Comparison of ENCODE assay signal across 10 cellular contexts in the genomic region with DNA sequence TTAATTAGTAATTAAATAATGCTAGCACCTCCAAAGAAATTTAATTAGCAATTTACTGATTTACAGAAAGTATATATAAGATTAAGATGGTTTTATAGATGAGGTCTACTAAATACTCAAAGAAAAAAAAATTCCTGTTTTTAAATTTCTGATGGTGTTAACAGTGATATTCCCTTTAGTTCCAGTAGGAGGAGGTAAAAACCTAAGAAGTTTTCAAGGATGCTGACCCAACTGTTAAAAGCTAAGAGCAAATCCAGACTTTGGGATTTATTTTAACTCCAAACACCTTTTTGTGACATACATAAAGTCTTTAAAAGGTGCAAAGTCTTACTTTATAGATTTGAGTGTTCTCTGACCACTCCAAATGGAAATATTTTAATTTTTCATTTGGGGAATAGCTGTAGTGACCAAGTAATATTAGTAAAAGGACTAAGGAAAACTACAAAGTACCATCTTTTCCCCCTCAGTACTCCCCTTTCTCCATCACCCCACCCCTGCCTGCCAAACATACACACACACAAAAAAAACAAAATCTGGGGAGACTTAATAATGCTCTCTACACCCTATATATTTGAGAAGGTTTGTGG. TPM values are rescaled to one million over a fixed set of nuclear protein-coding genes. Genes with fewer than 3 reads are reported as not detected.
DNase-seq lines count a peak whose midpoint lies in the region; ATAC-seq, FAIRE-seq and TF ChIP-seq lines count a peak whose summit lies in the region.
"Had no signal": no experiment of that assay in that cellular context is flagged by ENCODE, and none has a peak within 500 bp of the region (broad histone marks: within the 10 kb centered on the region; RNA-seq: fewer than 3 reads in every experiment).

No MANE protein-coding gene starts in this region.

- H3K36me3 Mint-ChIP-seq in activated naive CD4-positive, alpha-beta T cell treated with anti-CD3 and anti-CD28 coated beads, Interleukin-2, amount 10 ng/mL, durations not matched to agents 7 days and 5 days: no peaks in the 10 kb centered on the region

- H2AK5ac ChIP-seq in mesendoderm (ENCODE audit: low read length): no peak overlapping the region

- H3K27ac Mint-ChIP-seq in activated naive CD4-positive, alpha-beta T cell treated with anti-CD3 and anti-CD28 coated beads, Interleukin-2, amount 10 ng/mL, durations not matched to agents 7 days and 5 days: no peak overlapping the region

- no peak overlapping the region for H3K4me2 ChIP-seq in mesendoderm (ENCODE audit: low read length)

- no peak overlapping the region for H3K4me3 Mint-ChIP-seq in activated naive CD4-positive, alpha-beta T cell treated with anti-CD3 and anti-CD28 coated beads, Interleukin-2, amount 10 ng/mL, durations not matched to agents 7 days and 5 days

- H2BK5ac ChIP-seq in mesendoderm (ENCODE audit: low read length): no peak overlapping the region

- no peak for TF ChIP-seq POLR2A in NB4 (IDR thresholded peaks at IDR 0.05; ENCODE audit: extremely low read depth, insufficient read length)

- no peaks in the 10 kb centered on the region for H3K79me2 ChIP-seq in mesendoderm (ENCODE audit: control insufficient read depth, insufficient read depth, low read length)

- peaks cover 4% of the 10 kb centered on the region for H3K27me3 Mint-ChIP-seq in activated naive CD4-positive, alpha-beta T cell treated with anti-CD3 and anti-CD28 coated beads, Interleukin-2, amount 10 ng/mL, durations not matched to agents 7 days and 5 days

- H3K27me3 ChIP-seq in mesendoderm (ENCODE audit: insufficient read depth, low read length, poor library complexity): no peaks in the 10 kb centered on the region

- H3K56ac ChIP-seq in mesendoderm (ENCODE audit: low read length): no peak overlapping the region

- no peak overlapping the region for H3K9ac ChIP-seq in mesendoderm (ENCODE audit: low read length)

- peak; percentile 86 for FAIRE-seq in G401.6 (lab: Jason Lieb, UNC)
- FAIRE-seq: K562 had no signal

- no peak overlapping the region for H4K5ac ChIP-seq in mesendoderm (ENCODE audit: low read length)

- no peak overlapping the region for H4K8ac ChIP-seq in mesendoderm (ENCODE audit: low read depth, low read length)

- no peak overlapping the region for H3K4me3 ChIP-seq in NB4 (ENCODE audit: low read depth, low read length)
- H3K4me3 ChIP-seq in cardiac fibroblast (replicated peaks in 1 of 2; ENCODE audit: low read depth in 2 of 2, low read length in 2 of 2): no peak overlapping the region
- no peak overlapping the region for H3K4me3 ChIP-seq in mesendoderm (ENCODE audit: low read length)
- H3K4me3 ChIP-seq: K562 had no signal

- H3K9me3 Mint-ChIP-seq in activated naive CD4-positive, alpha-beta T cell treated with anti-CD3 and anti-CD28 coated beads, Interleukin-2, amount 10 ng/mL, durations not matched to agents 7 days and 5 days: no peaks in the 10 kb centered on the region

- no peak overlapping the region for H2BK15ac ChIP-seq in mesendoderm (replicated peaks; ENCODE audit: low read depth)

- no peaks in the 10 kb centered on the region for H3K36me3 ChIP-seq in mesendoderm (ENCODE audit: control insufficient read depth, insufficient read depth, low read length)

- no peak overlapping the region for H3K18ac ChIP-seq in mesendoderm (ENCODE audit: low read length)

- peak; percentile 2 for DNase-seq in NB4 (ENCODE audit: low read depth)
- peak; percentile 39 to 46 for DNase-seq in cardiac fibroblast (ENCODE audit: low read depth in 2 of 2)
- DNase-seq in mesendoderm: peak; percentile 22
- DNase-seq in amygdala (lab: John Stamatoyannopoulos, UW): no peak
- no peak for DNase-seq in NCI-H526 treated with DMSO at 0.1 percent for 48 hours (lab: John Stamatoyannopoulos, UW)
- no peak for DNase-seq in activated naive CD4-positive, alpha-beta T cell treated with anti-CD3 and anti-CD28 coated beads, Interleukin-2, amount 10 ng/mL, durations not matched to agents 7 days and 5 days
- DNase-seq: HCEC 1CT had no signal

- no peaks in the 10 kb centered on the region for H3K79me1 ChIP-seq in mesendoderm (ENCODE audit: low read length)

- no peak overlapping the region for H3K23ac ChIP-seq in mesendoderm (ENCODE audit: low read length)

- H2BK120ac ChIP-seq in mesendoderm (ENCODE audit: low read depth, low read length): no peak overlapping the region

- no peaks in the 10 kb centered on the region for H3K4me1 ChIP-seq in mesendoderm (ENCODE audit: control insufficient read depth, low read depth, low read length)

- H3K4me1 Mint-ChIP-seq in activated naive CD4-positive, alpha-beta T cell treated with anti-CD3 and anti-CD28 coated beads, Interleukin-2, amount 10 ng/mL, durations not matched to agents 7 days and 5 days: no peaks in the 10 kb centered on the region

- CTCF ChIA-PET in activated naive CD4-positive, alpha-beta T cell treated with anti-CD3 and anti-CD28 coated beads, Interleukin-2, amount 10 ng/mL, durations not matched to agents 7 days and 5 days (lab: Charles Lee): no interaction called here

- no peak for TF ChIP-seq CTCF in NB4 (IDR thresholded peaks at IDR 0.05; ENCODE audit: low read depth, low read length)
- TF ChIP-seq CTCF in cardiac fibroblast (IDR thresholded peaks at IDR 0.05; ENCODE audit: low read depth, low read length): peak; percentile 43

- no peak for ATAC-seq in HG02678 (IDR thresholded peaks at IDR 0.05; ENCODE audit: unreplicated experiment)
- ATAC-seq: K562 had no signal

- H3K27ac ChIP-seq in mesendoderm (ENCODE audit: low read depth, low read length): no peak overlapping the region

- no peak overlapping the region for H3K4ac ChIP-seq in mesendoderm (ENCODE audit: low read depth, low read length)

RNA-seq across cellular contexts. Expression of gene CSN1S1, which starts 34.2 kb away (rescaled TPM):
- polyA plus RNA-seq in mesendoderm (2013, experiment 1 of 2): not detected
- polyA plus RNA-seq in mesendoderm (2013, experiment 2 of 2): not detected
- polyA plus RNA-seq: K562 had no signal

RNA-seq across cellular contexts. Expression of gene SULT1E1, which starts 36.7 kb away (rescaled TPM):
- not detected for polyA plus RNA-seq in mesendoderm (2013, experiment 1 of 2)
- not detected for polyA plus RNA-seq in mesendoderm (2013, experiment 2 of 2)
- polyA plus RNA-seq: K562 had no signal

Comparison
In these comparisons a context has a peak if more than half of its experiments do, and no peak if none do; other contexts are left out.
1. DNase-seq: peak in NB4 (single experiment), cardiac fibroblast (2 of 2) and mesendoderm (single experiment); none in amygdala (0 of 56), NCI-H526 treated with DMSO at 0.1 percent for 48 hours (single experiment) and activated naive CD4-positive, alpha-beta T cell treated with anti-CD3 and anti-CD28 coated beads, Interleukin-2, amount 10 ng/mL, durations not matched to agents 7 days and 5 days (single experiment).